1 cellular context compared by ENCODE assay signal in genomic region chr15:58425185-58425584, GRCh38.
TF ChIP-seq lines count a peak whose summit lies in the region.

No MANE protein-coding gene starts in this region.

TF ChIP-seq in A549, 52 proteins besides CTCF, POLR2A, EP300 and RAD21 (continued from another document):
- TF ChIP-seq, protein P1, sequence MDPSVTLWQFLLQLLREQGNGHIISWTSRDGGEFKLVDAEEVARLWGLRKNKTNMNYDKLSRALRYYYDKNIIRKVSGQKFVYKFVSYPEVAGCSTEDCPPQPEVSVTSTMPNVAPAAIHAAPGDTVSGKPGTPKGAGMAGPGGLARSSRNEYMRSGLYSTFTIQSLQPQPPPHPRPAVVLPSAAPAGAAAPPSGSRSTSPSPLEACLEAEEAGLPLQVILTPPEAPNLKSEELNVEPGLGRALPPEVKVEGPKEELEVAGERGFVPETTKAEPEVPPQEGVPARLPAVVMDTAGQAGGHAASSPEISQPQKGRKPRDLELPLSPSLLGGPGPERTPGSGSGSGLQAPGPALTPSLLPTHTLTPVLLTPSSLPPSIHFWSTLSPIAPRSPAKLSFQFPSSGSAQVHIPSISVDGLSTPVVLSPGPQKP (IDR thresholded peaks at IDR 0.05; ENCODE audit: low read depth, low read length) = no peak
- TF ChIP-seq CHD4 (IDR thresholded peaks at IDR 0.05; ENCODE audit: borderline replicate concordance) = no peak
- TF ChIP-seq JUNB (IDR thresholded peaks at IDR 0.05) = no peak
- TF ChIP-seq BHLHE40 (IDR thresholded peaks at IDR 0.05; ENCODE audit: low read depth, low read length) = no peak
- no peak for TF ChIP-seq CHD2 (IDR thresholded peaks at IDR 0.05; ENCODE audit: low read length, partially characterized antibody)
- no peak for TF ChIP-seq FOSL2 (IDR thresholded peaks at IDR 0.05)
- no peak for TF ChIP-seq FOSL2 (CRISPR knock-in tag; IDR thresholded peaks at IDR 0.05)
- no peak for TF ChIP-seq POLR2AphosphoS2 (conservative IDR thresholded peaks at IDR 0.05; ENCODE audit: low read length)
- no peak for TF ChIP-seq CEBPB (IDR thresholded peaks at IDR 0.05)
- TF ChIP-seq CBX8 (IDR thresholded peaks at IDR 0.05) = no peak
- no peak for TF ChIP-seq SMC3 (IDR thresholded peaks at IDR 0.05)
- TF ChIP-seq HDAC2 (IDR thresholded peaks at IDR 0.05) = no peak
